Comparison of ENCODE assay signal across 14 cellular contexts in the genomic region with DNA sequence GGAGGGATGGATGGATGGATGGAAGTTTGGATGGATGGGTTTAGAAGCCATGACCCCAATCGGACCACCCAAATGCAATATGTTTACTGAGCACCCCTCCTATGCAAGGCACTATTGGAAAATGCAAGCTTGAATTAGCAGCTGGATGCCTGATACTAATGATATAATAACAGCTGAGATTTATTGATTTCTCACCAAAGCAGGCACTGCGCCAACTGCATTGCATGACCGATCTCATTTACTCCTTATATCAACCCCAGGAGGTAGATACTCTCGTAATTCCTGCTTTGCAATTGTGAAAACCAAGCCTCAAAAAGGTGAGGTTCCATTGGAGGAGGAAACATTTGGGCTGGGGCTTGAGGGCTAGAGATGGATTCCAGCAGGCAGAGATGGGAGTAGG.
DNase-seq lines count a peak whose midpoint lies in the region; ATAC-seq, FAIRE-seq and TF ChIP-seq lines count a peak whose summit lies in the region.
"Had no signal": no experiment of that assay in that cellular context is flagged by ENCODE, and none has a peak within 500 bp of the region (broad histone marks: within the 10 kb centered on the region; RNA-seq: fewer than 3 reads in every experiment).

No MANE protein-coding gene starts in this region.

- peaks cover 2 to 15% of the 10 kb centered on the region in 2 experiments; a peak in 3 of 5 replicates for H3K27me3 ChIP-seq in HepG2 (ENCODE audit: control insufficient read depth in 1 of 2, insufficient read depth in 2 of 2, low read length in 2 of 2)

- no peak for TF ChIP-seq RAD21 in HepG2 (CRISPR knock-in tag; IDR thresholded peaks at IDR 0.05)

- in situ Hi-C loops in HepG2 (cut with HindIII; ENCODE audit: extremely low pct_ligation_motif_present, low pct_unique_long_range_greater_than_20kb) = no loop called here

- TF ChIP-seq EP300 in HepG2 (IDR thresholded peaks at IDR 0.05; ENCODE audit: low read depth in 2 of 2, low read length in 2 of 2) (no peak), HepG2 (CRISPR knock-in tag; IDR thresholded peaks at IDR 0.05; ENCODE audit: borderline replicate concordance) (no peak)

- H3K9ac ChIP-seq in HepG2 (ENCODE audit: insufficient read depth, low read depth, low read length) = no peak overlapping the region

- TF ChIP-seq CTCF in HEK293 (tag by site-specific recombination; IDR thresholded peaks at IDR 0.05) = no peak
- TF ChIP-seq CTCF in HepG2 (CRISPR knock-in tag; IDR thresholded peaks at IDR 0.05) = no peak

- H3K4me1 ChIP-seq in HEK293 (ENCODE audit: control insufficient read depth, insufficient read depth, low read length) = no peaks in the 10 kb centered on the region
- no peaks in the 10 kb centered on the region for H3K4me1 ChIP-seq in HepG2 (ENCODE audit: insufficient read depth, low read length)

- POLR2A ChIA-PET in HEK293 (lab: Yijun Ruan, JAX) (no interaction called here), HepG2 (lab: Yijun Ruan, JAX) (no interaction called here)

- 25% methylated on average over 4 of the region's 4 CpGs for WGBS in HepG2 (ENCODE audit: low lambda C conversion rate)

- TF ChIP-seq POLR2A in HepG2 (IDR thresholded peaks at IDR 0.05; ENCODE audit: insufficient read depth in 1 of 2, low read depth in 2 of 2, low read length in 2 of 2) = no peak
- TF ChIP-seq POLR2A in GM12891 (IDR thresholded peaks at IDR 0.05; ENCODE audit: low read depth, low read length) = no peak

- H3K36me3 ChIP-seq in HEK293 (ENCODE audit: control insufficient read depth in 2 of 2, insufficient read depth in 1 of 2, low read length in 2 of 2) (no peaks in the 10 kb centered on the region), HepG2 (replicated peaks in 1 of 2; ENCODE audit: control insufficient read depth in 1 of 2, insufficient read depth in 2 of 2, low read length in 2 of 2) (no peaks in the 10 kb centered on the region)

- H3K79me2 ChIP-seq in HepG2 (ENCODE audit: insufficient read depth, low read length) = no peaks in the 10 kb centered on the region

- no peak overlapping the region for H3K4me2 ChIP-seq in HepG2 (ENCODE audit: low read depth, low read length)

- intact Hi-C loops in HepG2 (cut with micrococcal nuclease; ENCODE audit: unreplicated experiment) = no loop called here
- intact Hi-C loops in posterior cingulate gyrus (cut with DNase I) = no loop called here

- H3K4me3 ChIP-seq in HEK293 (ENCODE audit: low read depth, low read length) (no peak overlapping the region), HepG2 (replicated peaks in 1 of 3; ENCODE audit: insufficient read depth in 1 of 3, low read depth in 2 of 3, low read length in 3 of 3) (no peak overlapping the region)

- H3K9me3 ChIP-seq in HEK293 (ENCODE audit: control insufficient read depth, insufficient read depth, low read depth, low read length) = no peaks in the 10 kb centered on the region
- H3K9me3 ChIP-seq in HepG2 (ENCODE audit: low read length) = no peaks in the 10 kb centered on the region

- DNase-seq in NCI-H128 (lab: John Stamatoyannopoulos, UW; ENCODE audit: unreplicated experiment) = peak; percentile 22
- DNase-seq in NCI-H2227 (lab: John Stamatoyannopoulos, UW; ENCODE audit: unreplicated experiment) = peak; percentile 59
- no peak for DNase-seq in HepG2 (ENCODE audit: low spot score)
- DNase-seq in posterior cingulate gyrus = no peak
- DNase-seq in GM12891 (ENCODE audit: insufficient read length, low spot score) = no peak
- DNase-seq in cortex of kidney (lab: John Stamatoyannopoulos, UW) = no peak
- DNase-seq: CD4-positive, alpha-beta T cell; GF-D8; NCI-H187 treated with DMSO at 0.1 percent for 48 hours; NCI-H524 treated with DMSO at 0.1 percent for 48 hours; PC-3; T-helper 1 cell had no signal

- H4K20me1 ChIP-seq in HepG2 (ENCODE audit: insufficient read depth, low read length) = no peaks in the 10 kb centered on the region

- FAIRE-seq in HepG2 (lab: Jason Lieb, UNC) = no peak
- no peak for FAIRE-seq in GM12891 (lab: Jason Lieb, UNC)
- FAIRE-seq: D721Med had no signal

- H3K27ac ChIP-seq in HEK293 (ENCODE audit: extremely low read depth, low read depth, low read length) = no peak overlapping the region
- H3K27ac ChIP-seq in HepG2 (ENCODE audit: extremely low read length, insufficient read depth, low read length) = no peak overlapping the region

- ATAC-seq in HepG2 = no peak
- ATAC-seq: PC-3 had no signal

- CTCF ChIA-PET in HEK293 (lab: Yijun Ruan, JAX) = interaction anchor here (0.5 to 4.2 kb wide), 2 partner anchors 8 to 474 kb away, joined by 3 to 21 read pairs; no protein-coding TSS in a partner anchor
- CTCF ChIA-PET in HepG2 (lab: Yijun Ruan, JAX; ENCODE audit: low intra/inter-chr PET ratio, low total read pairs) = no interaction called here

- no peak overlapping the region for H2AFZ ChIP-seq in HepG2 (ENCODE audit: low read length)

- BruUV-seq in HepG2 (replicated peaks; lab: Mats Ljungman, UMichigan) = no TSS peak

TF ChIP-seq in HEK293, 187 proteins besides CTCF, POLR2A, EP300 and RAD21 (continues in another document):
- TF ChIP-seq, protein P1, sequence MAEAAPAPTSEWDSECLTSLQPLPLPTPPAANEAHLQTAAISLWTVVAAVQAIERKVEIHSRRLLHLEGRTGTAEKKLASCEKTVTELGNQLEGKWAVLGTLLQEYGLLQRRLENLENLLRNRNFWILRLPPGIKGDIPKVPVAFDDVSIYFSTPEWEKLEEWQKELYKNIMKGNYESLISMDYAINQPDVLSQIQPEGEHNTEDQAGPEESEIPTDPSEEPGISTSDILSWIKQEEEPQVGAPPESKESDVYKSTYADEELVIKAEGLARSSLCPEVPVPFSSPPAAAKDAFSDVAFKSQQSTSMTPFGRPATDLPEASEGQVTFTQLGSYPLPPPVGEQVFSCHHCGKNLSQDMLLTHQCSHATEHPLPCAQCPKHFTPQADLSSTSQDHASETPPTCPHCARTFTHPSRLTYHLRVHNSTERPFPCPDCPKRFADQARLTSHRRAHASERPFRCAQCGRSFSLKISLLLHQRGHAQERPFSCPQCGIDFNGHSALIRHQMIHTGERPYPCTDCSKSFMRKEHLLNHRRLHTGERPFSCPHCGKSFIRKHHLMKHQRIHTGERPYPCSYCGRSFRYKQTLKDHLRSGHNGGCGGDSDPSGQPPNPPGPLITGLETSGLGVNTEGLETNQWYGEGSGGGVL (tag by site-specific recombination; IDR thresholded peaks at IDR 0.05) = peak; percentile 21; the same call in 1 of the 2 replicates

TF ChIP-seq in HepG2, 621 proteins besides CTCF, POLR2A, EP300 and RAD21:
- TF ChIP-seq ATF7 (IDR thresholded peaks at IDR 0.05) = 0 out of 2 replicates have a peak, but pooled peaks have one; percentile 13
- TF ChIP-seq ATF7 (CRISPR knock-in tag; IDR thresholded peaks at IDR 0.05) = no peak
- no peak for TF ChIP-seq SRSF4 (IDR thresholded peaks at IDR 0.05; ENCODE audit: low read depth, low read length, poor library complexity, severe bottlenecking)

TF ChIP-seq in GM12891, 5 proteins besides CTCF, POLR2A, EP300 and RAD21:
- TF ChIP-seq SPI1 (IDR thresholded peaks at IDR 0.05; ENCODE audit: low read depth, low read length) = no peak
- no peak for TF ChIP-seq POLR2AphosphoS5 (IDR thresholded peaks at IDR 0.05; ENCODE audit: low read depth, low read length)
- no peak for TF ChIP-seq PAX5 (IDR thresholded peaks at IDR 0.05; ENCODE audit: insufficient read depth, low read length, severe bottlenecking)
- no peak for TF ChIP-seq POU2F2 (IDR thresholded peaks at IDR 0.05; ENCODE audit: low read depth, low read length)
- TF ChIP-seq TAF1 (IDR thresholded peaks at IDR 0.05; ENCODE audit: low read depth, low read length) = no peak

Comparison
In these comparisons a context has a peak if more than half of its experiments do, and no peak if none do; other contexts are left out.
1. DNase-seq: peak in NCI-H128 (single experiment) and NCI-H2227 (single experiment); none in HepG2 (single experiment), posterior cingulate gyrus (0 of 10), GM12891 (single experiment) and cortex of kidney (single experiment).